2 cellular contexts compared by ENCODE assay signal in the genomic region with DNA sequence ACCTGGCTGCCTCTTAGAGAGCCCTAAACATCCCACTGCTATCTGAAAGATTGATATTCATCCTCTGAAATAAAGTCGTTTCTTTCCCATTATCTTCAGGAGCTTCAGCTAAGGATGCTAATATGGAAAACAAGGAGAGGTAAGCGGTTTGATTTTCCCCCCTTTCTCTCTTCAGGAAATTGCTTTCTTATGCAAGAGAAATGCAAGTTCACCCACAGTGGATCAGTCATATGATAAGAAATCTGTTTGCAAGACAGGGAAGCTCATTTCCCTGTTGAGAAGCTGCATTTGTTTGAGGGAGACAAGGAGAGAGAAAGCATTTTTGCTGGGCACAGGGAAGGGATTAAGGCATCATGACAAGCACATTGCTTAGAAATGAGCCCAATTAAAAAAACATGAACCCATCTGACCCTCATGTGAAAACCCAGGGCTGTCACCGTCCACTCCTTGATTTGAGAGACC.
TF ChIP-seq lines count a peak whose summit lies in the region.

No MANE protein-coding gene starts in this region.

TF ChIP-seq in H1, 55 proteins besides CTCF, POLR2A, EP300 and RAD21:
- TF ChIP-seq GABPA (IDR thresholded peaks at IDR 0.05; ENCODE audit: borderline replicate concordance, insufficient read depth, low read length) (no peak), JUN (IDR thresholded peaks at IDR 0.05; ENCODE audit: low read depth, low read length) (no peak), NANOG (IDR thresholded peaks at IDR 0.05; ENCODE audit: insufficient read depth, low read depth, low read length, poor library complexity, severe bottlenecking) (peak; percentile 55), POU5F1 (IDR thresholded peaks at IDR 0.05; ENCODE audit: low read depth, low read length) (peak; percentile 87), HDAC2 (IDR thresholded peaks at IDR 0.05; ENCODE audit: borderline replicate concordance in 1 of 2, low read depth in 2 of 2, low read length in 2 of 2) (0 out of 4 replicates have a peak, but pooled peaks of 1 of the 2 experiments have one; percentile 48), TAF7 (optimal IDR thresholded peaks at IDR 0.05; ENCODE audit: borderline replicate concordance, low read depth, low read length) (peak; percentile 24), SP4 (IDR thresholded peaks at IDR 0.05; ENCODE audit: low read length) (no peak), SRF (IDR thresholded peaks at IDR 0.05; ENCODE audit: low read depth, low read length) (no peak), ASH2L (IDR thresholded peaks at IDR 0.05; ENCODE audit: low read length) (no peak), ZNF274 (IDR thresholded peaks at IDR 0.05; ENCODE audit: borderline replicate concordance, extremely low read depth, low read length) (no peak), NRF1 (IDR thresholded peaks at IDR 0.05; ENCODE audit: low read depth, low read length) (no peak)
- TF ChIP-seq, protein P1, sequence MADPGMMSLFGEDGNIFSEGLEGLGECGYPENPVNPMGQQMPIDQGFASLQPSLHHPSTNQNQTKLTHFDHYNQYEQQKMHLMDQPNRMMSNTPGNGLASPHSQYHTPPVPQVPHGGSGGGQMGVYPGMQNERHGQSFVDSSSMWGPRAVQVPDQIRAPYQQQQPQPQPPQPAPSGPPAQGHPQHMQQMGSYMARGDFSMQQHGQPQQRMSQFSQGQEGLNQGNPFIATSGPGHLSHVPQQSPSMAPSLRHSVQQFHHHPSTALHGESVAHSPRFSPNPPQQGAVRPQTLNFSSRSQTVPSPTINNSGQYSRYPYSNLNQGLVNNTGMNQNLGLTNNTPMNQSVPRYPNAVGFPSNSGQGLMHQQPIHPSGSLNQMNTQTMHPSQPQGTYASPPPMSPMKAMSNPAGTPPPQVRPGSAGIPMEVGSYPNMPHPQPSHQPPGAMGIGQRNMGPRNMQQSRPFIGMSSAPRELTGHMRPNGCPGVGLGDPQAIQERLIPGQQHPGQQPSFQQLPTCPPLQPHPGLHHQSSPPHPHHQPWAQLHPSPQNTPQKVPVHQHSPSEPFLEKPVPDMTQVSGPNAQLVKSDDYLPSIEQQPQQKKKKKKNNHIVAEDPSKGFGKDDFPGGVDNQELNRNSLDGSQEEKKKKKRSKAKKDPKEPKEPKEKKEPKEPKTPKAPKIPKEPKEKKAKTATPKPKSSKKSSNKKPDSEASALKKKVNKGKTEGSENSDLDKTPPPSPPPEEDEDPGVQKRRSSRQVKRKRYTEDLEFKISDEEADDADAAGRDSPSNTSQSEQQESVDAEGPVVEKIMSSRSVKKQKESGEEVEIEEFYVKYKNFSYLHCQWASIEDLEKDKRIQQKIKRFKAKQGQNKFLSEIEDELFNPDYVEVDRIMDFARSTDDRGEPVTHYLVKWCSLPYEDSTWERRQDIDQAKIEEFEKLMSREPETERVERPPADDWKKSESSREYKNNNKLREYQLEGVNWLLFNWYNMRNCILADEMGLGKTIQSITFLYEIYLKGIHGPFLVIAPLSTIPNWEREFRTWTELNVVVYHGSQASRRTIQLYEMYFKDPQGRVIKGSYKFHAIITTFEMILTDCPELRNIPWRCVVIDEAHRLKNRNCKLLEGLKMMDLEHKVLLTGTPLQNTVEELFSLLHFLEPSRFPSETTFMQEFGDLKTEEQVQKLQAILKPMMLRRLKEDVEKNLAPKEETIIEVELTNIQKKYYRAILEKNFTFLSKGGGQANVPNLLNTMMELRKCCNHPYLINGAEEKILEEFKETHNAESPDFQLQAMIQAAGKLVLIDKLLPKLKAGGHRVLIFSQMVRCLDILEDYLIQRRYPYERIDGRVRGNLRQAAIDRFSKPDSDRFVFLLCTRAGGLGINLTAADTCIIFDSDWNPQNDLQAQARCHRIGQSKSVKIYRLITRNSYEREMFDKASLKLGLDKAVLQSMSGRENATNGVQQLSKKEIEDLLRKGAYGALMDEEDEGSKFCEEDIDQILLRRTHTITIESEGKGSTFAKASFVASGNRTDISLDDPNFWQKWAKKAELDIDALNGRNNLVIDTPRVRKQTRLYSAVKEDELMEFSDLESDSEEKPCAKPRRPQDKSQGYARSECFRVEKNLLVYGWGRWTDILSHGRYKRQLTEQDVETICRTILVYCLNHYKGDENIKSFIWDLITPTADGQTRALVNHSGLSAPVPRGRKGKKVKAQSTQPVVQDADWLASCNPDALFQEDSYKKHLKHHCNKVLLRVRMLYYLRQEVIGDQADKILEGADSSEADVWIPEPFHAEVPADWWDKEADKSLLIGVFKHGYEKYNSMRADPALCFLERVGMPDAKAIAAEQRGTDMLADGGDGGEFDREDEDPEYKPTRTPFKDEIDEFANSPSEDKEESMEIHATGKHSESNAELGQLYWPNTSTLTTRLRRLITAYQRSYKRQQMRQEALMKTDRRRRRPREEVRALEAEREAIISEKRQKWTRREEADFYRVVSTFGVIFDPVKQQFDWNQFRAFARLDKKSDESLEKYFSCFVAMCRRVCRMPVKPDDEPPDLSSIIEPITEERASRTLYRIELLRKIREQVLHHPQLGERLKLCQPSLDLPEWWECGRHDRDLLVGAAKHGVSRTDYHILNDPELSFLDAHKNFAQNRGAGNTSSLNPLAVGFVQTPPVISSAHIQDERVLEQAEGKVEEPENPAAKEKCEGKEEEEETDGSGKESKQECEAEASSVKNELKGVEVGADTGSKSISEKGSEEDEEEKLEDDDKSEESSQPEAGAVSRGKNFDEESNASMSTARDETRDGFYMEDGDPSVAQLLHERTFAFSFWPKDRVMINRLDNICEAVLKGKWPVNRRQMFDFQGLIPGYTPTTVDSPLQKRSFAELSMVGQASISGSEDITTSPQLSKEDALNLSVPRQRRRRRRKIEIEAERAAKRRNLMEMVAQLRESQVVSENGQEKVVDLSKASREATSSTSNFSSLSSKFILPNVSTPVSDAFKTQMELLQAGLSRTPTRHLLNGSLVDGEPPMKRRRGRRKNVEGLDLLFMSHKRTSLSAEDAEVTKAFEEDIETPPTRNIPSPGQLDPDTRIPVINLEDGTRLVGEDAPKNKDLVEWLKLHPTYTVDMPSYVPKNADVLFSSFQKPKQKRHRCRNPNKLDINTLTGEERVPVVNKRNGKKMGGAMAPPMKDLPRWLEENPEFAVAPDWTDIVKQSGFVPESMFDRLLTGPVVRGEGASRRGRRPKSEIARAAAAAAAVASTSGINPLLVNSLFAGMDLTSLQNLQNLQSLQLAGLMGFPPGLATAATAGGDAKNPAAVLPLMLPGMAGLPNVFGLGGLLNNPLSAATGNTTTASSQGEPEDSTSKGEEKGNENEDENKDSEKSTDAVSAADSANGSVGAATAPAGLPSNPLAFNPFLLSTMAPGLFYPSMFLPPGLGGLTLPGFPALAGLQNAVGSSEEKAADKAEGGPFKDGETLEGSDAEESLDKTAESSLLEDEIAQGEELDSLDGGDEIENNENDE (IDR thresholded peaks at IDR 0.05; ENCODE audit: insufficient replicate concordance, low read length) = peak; percentile 61
- TF ChIP-seq, protein P2, sequence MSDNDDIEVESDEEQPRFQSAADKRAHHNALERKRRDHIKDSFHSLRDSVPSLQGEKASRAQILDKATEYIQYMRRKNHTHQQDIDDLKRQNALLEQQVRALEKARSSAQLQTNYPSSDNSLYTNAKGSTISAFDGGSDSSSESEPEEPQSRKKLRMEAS (IDR thresholded peaks at IDR 0.05) = peak; percentile 44; the same call in 1 of the 2 replicates
- TF ChIP-seq, protein P3, sequence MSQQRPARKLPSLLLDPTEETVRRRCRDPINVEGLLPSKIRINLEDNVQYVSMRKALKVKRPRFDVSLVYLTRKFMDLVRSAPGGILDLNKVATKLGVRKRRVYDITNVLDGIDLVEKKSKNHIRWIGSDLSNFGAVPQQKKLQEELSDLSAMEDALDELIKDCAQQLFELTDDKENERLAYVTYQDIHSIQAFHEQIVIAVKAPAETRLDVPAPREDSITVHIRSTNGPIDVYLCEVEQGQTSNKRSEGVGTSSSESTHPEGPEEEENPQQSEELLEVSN (IDR thresholded peaks at IDR 0.05) = peak; percentile 60

TF ChIP-seq in neural cell, 6 proteins besides CTCF, POLR2A, EP300 and RAD21:
- TF ChIP-seq POLR2AphosphoS5 (IDR thresholded peaks at IDR 0.05) (peak; percentile 8), SMC3 (conservative IDR thresholded peaks at IDR 0.05; ENCODE audit: poor library complexity) (peak; percentile 47), EZH2 (IDR thresholded peaks at IDR 0.05; ENCODE audit: borderline replicate concordance, insufficient read depth, low read length, poor library complexity, severe bottlenecking) (no peak)
TF ChIP-seq in neural cell: peak in this region for 2.
